Comparison of ENCODE assay signal across 8 cellular contexts in the genomic region with DNA sequence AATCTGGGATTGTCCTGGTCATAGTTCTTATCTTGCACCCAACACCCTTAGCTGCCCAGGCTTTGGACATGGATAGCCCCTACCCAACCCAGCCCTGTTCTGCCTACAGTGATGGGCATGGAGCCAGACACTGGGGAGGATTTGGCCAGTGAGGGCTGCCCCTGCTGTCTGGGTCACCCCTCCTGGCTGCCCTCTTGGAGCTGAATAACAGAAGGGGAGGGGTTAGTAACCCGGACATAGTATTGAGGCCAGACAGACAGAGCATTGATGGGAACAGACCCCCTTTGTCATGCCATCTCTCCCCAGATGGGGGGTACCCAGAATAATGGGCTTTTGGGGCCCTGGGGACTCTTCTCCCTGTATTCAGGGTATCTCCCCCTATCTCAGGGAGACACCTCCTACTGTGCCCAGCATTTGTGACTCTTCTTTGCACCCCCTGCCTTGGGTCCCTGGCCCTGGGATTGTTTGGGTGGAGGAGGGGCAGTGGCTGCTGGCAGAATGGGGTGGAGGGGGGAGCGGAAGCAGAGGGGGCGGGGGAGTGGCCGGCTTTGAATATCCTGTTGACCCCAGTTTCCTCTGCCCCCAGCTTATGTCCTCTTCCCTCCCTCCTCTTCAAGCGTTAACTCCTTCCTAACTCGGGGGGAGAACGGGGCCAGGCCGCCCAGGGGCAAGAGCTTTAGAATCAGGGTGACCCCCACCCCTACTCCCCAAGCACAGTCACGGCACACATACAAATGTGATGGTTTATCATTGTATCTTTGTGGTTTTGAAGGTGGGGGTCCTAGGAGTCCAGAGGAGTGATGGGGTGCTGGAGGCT. TPM values are rescaled to one million over a fixed set of nuclear protein-coding genes. Genes with fewer than 3 reads are reported as not detected.
DNase-seq lines count a peak whose midpoint lies in the region; ATAC-seq and TF ChIP-seq lines count a peak whose summit lies in the region.
"Had no signal": no experiment of that assay in that cellular context is flagged by ENCODE, and none has a peak within 500 bp of the region (broad histone marks: within the 10 kb centered on the region; RNA-seq: fewer than 3 reads in every experiment).

No MANE protein-coding gene starts in this region.

- ATAC-seq in Panc1: no peak
- no peak for ATAC-seq in foreskin keratinocyte

- H3K9me3 Mint-ChIP-seq in brain: peaks cover 0 to 2% (median 0%) of the 10 kb centered on the region in 5 experiments

- peaks cover 10% of the 10 kb centered on the region for H3K36me3 Mint-ChIP-seq in brain

- H3K27me3 Mint-ChIP-seq in brain: peaks cover 12% of the 10 kb centered on the region

- POLR2A ChIA-PET in Panc1 (lab: Charles Lee): interaction anchor here (0.6 kb wide), 1 partner anchor 194 kb away, joined by 5 read pairs; no protein-coding TSS in a partner anchor

- peak overlapping the region; percentile 94 to 99 (median 97) for H3K27ac Mint-ChIP-seq in brain

- intact Hi-C loops in Panc1 (cut with micrococcal nuclease; ENCODE audit: unreplicated experiment) (no loop called here), stomach (cut with DNase I; ENCODE audit: low total_unique reads) (no loop called here)

- TF ChIP-seq EP300 in stomach (IDR thresholded peaks at IDR 0.05): no peak

- DNase-seq in Panc1 (ENCODE audit: low read depth, low spot score) (no peak), medulla oblongata (ENCODE audit: extremely low spot score) (peak; percentile 77), stomach (no peak), HAP-1 (ENCODE audit: low spot score in 2 of 2) (no peak), foreskin keratinocyte (no peak), NCI-H510A (lab: John Stamatoyannopoulos, UW) (no peak)
- DNase-seq: activated CD4-positive, alpha-beta T cell treated with anti-CD3 and anti-CD28 coated beads, Interleukin-2, amount 50 U/mL, for 48 hours had no signal

- in situ Hi-C loops in Panc1 (cut with HindIII; ENCODE audit: low pct_unique_long_range_greater_than_20kb, low sequenced_read_pairs): no loop called here
- in situ Hi-C loops in HAP-1 (cut with MboI; ENCODE audit: low sequenced_read_pairs): no loop called here

- CTCF ChIA-PET in Panc1 (lab: Charles Lee): interaction anchor here (0.6 to 0.7 kb wide), 2 partner anchors 48 to 52 kb away, joined by 3 to 10 read pairs; no protein-coding TSS in a partner anchor

- 0 out of 2 replicates have a peak, but pooled peaks cover 5% of the 10 kb centered on the region for H3K36me3 ChIP-seq in Panc1 (ENCODE audit: control insufficient read depth, insufficient read depth, low read length)
- H3K36me3 ChIP-seq in stomach: peaks cover 13 to 44% (median 30%) of the 10 kb centered on the region in 4 donors
- no peaks in the 10 kb centered on the region; the same call in 1 of the 2 replicates for H3K36me3 ChIP-seq in HAP-1 (replicated peaks)

- peak overlapping the region; percentile 90 to 96 (median 91) for H3K4me3 Mint-ChIP-seq in brain

- no TSS peak for BruUV-seq in Panc1 (replicated peaks; lab: Mats Ljungman, UMichigan)

- TF ChIP-seq CTCF in Panc1 (IDR thresholded peaks at IDR 0.05) (no peak), brain (conservative IDR thresholded peaks at IDR 0.05) (no peak), stomach (IDR thresholded peaks at IDR 0.05) (no peak), foreskin keratinocyte (conservative IDR thresholded peaks at IDR 0.05) (no peak)

- H3K27me3 ChIP-seq in Panc1 (ENCODE audit: control insufficient read depth, insufficient read depth, low read length) (no peaks in the 10 kb centered on the region), stomach (no peaks in the 10 kb centered on the region), HAP-1 (ENCODE audit: low read depth) (no peaks in the 10 kb centered on the region), foreskin keratinocyte (no peaks in the 10 kb centered on the region)

- H3K4me1 ChIP-seq in Panc1 (ENCODE audit: control insufficient read depth, insufficient read depth, low read length): peaks cover 90% of the 10 kb centered on the region
- H3K4me1 ChIP-seq in stomach: peaks cover 80 to 99% (median 89%) of the 10 kb centered on the region in 4 donors
- H3K4me1 ChIP-seq in HAP-1: peaks cover 31% of the 10 kb centered on the region
- H3K4me1 ChIP-seq in foreskin keratinocyte: peaks cover 28% of the 10 kb centered on the region

- 44 to 55% (median 50%) methylated on average over 8 to 9 of the region's 9 CpGs for WGBS in stomach, 5 donors

- H3K4me1 Mint-ChIP-seq in brain: peaks cover 100% of the 10 kb centered on the region

- H3K27ac ChIP-seq in Panc1 (ENCODE audit: low read length) (peak overlapping the region; percentile 54; the same call in 1 of the 2 replicates), stomach (peak overlapping the region; percentile 6 to 98 (median 89)), foreskin keratinocyte (no peak overlapping the region)

- no peaks in the 10 kb centered on the region for H3K9me3 ChIP-seq in Panc1 (ENCODE audit: control insufficient read depth, insufficient read depth, low read depth, low read length)
- no peaks in the 10 kb centered on the region for H3K9me3 ChIP-seq in stomach
- no peaks in the 10 kb centered on the region for H3K9me3 ChIP-seq in HAP-1

- TF ChIP-seq POLR2A in stomach (IDR thresholded peaks at IDR 0.05): no peak

- H3K4me3 ChIP-seq in Panc1 (ENCODE audit: low read depth in 2 of 2, low read length in 2 of 2) (no peak overlapping the region), stomach (peak overlapping the region in 2 of 4 donors; percentile 77 to 83), HAP-1 (no peak overlapping the region)

RNA-seq across cellular contexts. Expression of a gene that starts 17.0 kb away (rescaled TPM):
- total RNA-seq in Panc1 (2021; ENCODE audit: unreplicated experiment): 0.33 TPM
- polyA plus RNA-seq in Panc1 (2012; ENCODE audit: insufficient read length): 5.8 TPM
- not detected for polyA plus RNA-seq in brain (ENCODE audit: insufficient read depth, low read depth, low replicate concordance)
- 1 to 10 TPM in 1 of 5 donors, under 1 TPM in 1, not detected in 3; 0.55 to 1.2 TPM for total RNA-seq in stomach
- not detected for polyA plus RNA-seq in stomach
- total RNA-seq in foreskin keratinocyte: not detected in 2 replicates
- polyA plus RNA-seq in foreskin keratinocyte: not detected in 2 replicates

RNA-seq across cellular contexts. Expression of a gene that starts 38.5 kb away (rescaled TPM):
- total RNA-seq in Panc1 (2021; ENCODE audit: unreplicated experiment) (55.6 TPM), stomach (10 to 100 TPM; 14.3 to 40.8 (median 24.6) TPM), foreskin keratinocyte (26.4 and 28.4 TPM in 2 replicates)
- 59.9 TPM for polyA plus RNA-seq in Panc1 (2012; ENCODE audit: insufficient read length)
- polyA plus RNA-seq in brain (ENCODE audit: insufficient read depth, low read depth, low replicate concordance) (26.2 TPM), stomach (10 to 100 TPM; 11.2 to 20.0 (median 17.1) TPM), foreskin keratinocyte (21.6 and 22.4 TPM in 2 replicates)

RNA-seq across cellular contexts. Expression of a gene that starts 59.8 kb away (rescaled TPM):
- total RNA-seq in Panc1 (2021; ENCODE audit: unreplicated experiment): 66.3 TPM
- polyA plus RNA-seq in Panc1 (2012; ENCODE audit: insufficient read length): 24.3 TPM
- 23.2 TPM for polyA plus RNA-seq in brain (ENCODE audit: insufficient read depth, low read depth, low replicate concordance)
- total RNA-seq in stomach: 1 to 10 TPM in 4 of 5 donors, not detected in 1; 1.4 to 9.8 (median 4.5) TPM
- 1 to 10 TPM; 1.1 to 4.0 (median 3.1) TPM for polyA plus RNA-seq in stomach
- 60.7 and 68.9 TPM in 2 replicates for total RNA-seq in foreskin keratinocyte
- 31.9 and 41.0 TPM in 2 replicates for polyA plus RNA-seq in foreskin keratinocyte
